Comparison of ENCODE assay signal across 1 cellular context in genomic region chr5:10317825-10318682, GRCh38.
TF ChIP-seq lines count a peak whose summit lies in the region.

No MANE protein-coding gene starts in this region.

TF ChIP-seq in K562, 482 proteins besides CTCF, POLR2A, EP300 and RAD21 (continued from another document and continues in another):
- peak; percentile 99 for TF ChIP-seq HMBOX1 (IDR thresholded peaks at IDR 0.05)
- no peak for TF ChIP-seq PPARD (CRISPR knock-in tag; IDR thresholded peaks at IDR 0.05)
- peak; percentile 78 for TF ChIP-seq ETV5 (CRISPR knock-in tag; IDR thresholded peaks at IDR 0.05; ENCODE audit: low read depth)
- no peak for TF ChIP-seq MTA2 (IDR thresholded peaks at IDR 0.05; ENCODE audit: low read depth)
- no peak for TF ChIP-seq POLR2G (IDR thresholded peaks at IDR 0.05; ENCODE audit: low read depth, low read length)
- no peak for TF ChIP-seq NR4A1 (CRISPR knock-in tag; IDR thresholded peaks at IDR 0.05)
- TF ChIP-seq NR4A1 (tag; IDR thresholded peaks at IDR 0.05), result peak; percentile 90
- TF ChIP-seq PTTG1 (tag; IDR thresholded peaks at IDR 0.05; ENCODE audit: low read depth), result peak; percentile 60; the same call in 1 of the 2 replicates
- no peak for TF ChIP-seq HDGF (IDR thresholded peaks at IDR 0.05)
- TF ChIP-seq ATF1 (CRISPR knock-in tag; IDR thresholded peaks at IDR 0.05), result no peak
- no peak for TF ChIP-seq ATF1 (tag; IDR thresholded peaks at IDR 0.05)
- TF ChIP-seq KDM1A (IDR thresholded peaks at IDR 0.05), result peak; percentile 81 to 85
- no peak for TF ChIP-seq CC2D1A (IDR thresholded peaks at IDR 0.05)
- TF ChIP-seq COPS2 (conservative IDR thresholded peaks at IDR 0.05), result no peak
- TF ChIP-seq C11orf30 (IDR thresholded peaks at IDR 0.05; ENCODE audit: low read depth), result peak; percentile 28; the same call in 1 of the 2 replicates
- peak; percentile 67; the same call in 1 of the 2 replicates for TF ChIP-seq IRF9 (tag; IDR thresholded peaks at IDR 0.05)
- peak; percentile 45 for TF ChIP-seq BRD9 (IDR thresholded peaks at IDR 0.05; ENCODE audit: low read depth, partially characterized antibody)
- TF ChIP-seq GATAD2A (IDR thresholded peaks at IDR 0.05), result no peak
- TF ChIP-seq KLF6 (CRISPR knock-in tag; IDR thresholded peaks at IDR 0.05; ENCODE audit: borderline replicate concordance), result no peak
- no peak for TF ChIP-seq MITF (IDR thresholded peaks at IDR 0.05)
- TF ChIP-seq GATAD2B (IDR thresholded peaks at IDR 0.05; ENCODE audit: borderline replicate concordance), result no peak
- TF ChIP-seq NR2F6 (CRISPR knock-in tag; IDR thresholded peaks at IDR 0.05), result no peak
- no peak for TF ChIP-seq ZZZ3 (IDR thresholded peaks at IDR 0.05)
- TF ChIP-seq ZBTB34 (CRISPR knock-in tag; IDR thresholded peaks at IDR 0.05), result peak; percentile 66; the same call in 1 of the 2 replicates
- TF ChIP-seq EZH2 (IDR thresholded peaks at IDR 0.05; ENCODE audit: borderline replicate concordance, low read depth, low read length), result no peak
- TF ChIP-seq PHF8 (IDR thresholded peaks at IDR 0.05; ENCODE audit: borderline replicate concordance, low read length), result no peak
- TF ChIP-seq RCOR1 (IDR thresholded peaks at IDR 0.05; ENCODE audit: borderline replicate concordance in 1 of 2, low read depth in 2 of 2, low read length in 2 of 2), result peak in 1 of 2 experiments; percentile 20; a peak in 1 of 4 replicates
- TF ChIP-seq SMAD4 (CRISPR knock-in tag; conservative IDR thresholded peaks at IDR 0.05), result peak; percentile 64; the same call in 1 of the 2 replicates
- TF ChIP-seq ELF2 (CRISPR knock-in tag; IDR thresholded peaks at IDR 0.05), result no peak
- TF ChIP-seq PREB (CRISPR knock-in tag; IDR thresholded peaks at IDR 0.05), result no peak
- no peak for TF ChIP-seq HDAC8 (tag; IDR thresholded peaks at IDR 0.05)
- no peak for TF ChIP-seq SNIP1 (IDR thresholded peaks at IDR 0.05; ENCODE audit: low read depth)
- TF ChIP-seq JUN (IDR thresholded peaks at IDR 0.05; ENCODE audit: borderline replicate concordance, low read depth, low read length), result peak; percentile 66
- TF ChIP-seq JUN (CRISPR knock-in tag; IDR thresholded peaks at IDR 0.05; ENCODE audit: borderline replicate concordance), result no peak
- TF ChIP-seq MGA (IDR thresholded peaks at IDR 0.05), result peak; percentile 95
- TF ChIP-seq DACH1 (IDR thresholded peaks at IDR 0.05; ENCODE audit: partially characterized antibody), result peak; percentile 77
- no peak for TF ChIP-seq E2F8 (IDR thresholded peaks at IDR 0.05; ENCODE audit: low read depth, partially characterized antibody)
- TF ChIP-seq CHD4 (IDR thresholded peaks at IDR 0.05; ENCODE audit: insufficient read depth, insufficient replicate concordance, low read depth, low read length, poor library complexity, severe bottlenecking), result no peak
- TF ChIP-seq MECOM (CRISPR knock-in tag; IDR thresholded peaks at IDR 0.05), result peak; percentile 35; the same call in 1 of the 2 replicates
- no peak for TF ChIP-seq KHSRP (IDR thresholded peaks at IDR 0.05)
- peak; percentile 61 for TF ChIP-seq ETV1 (tag; conservative IDR thresholded peaks at IDR 0.05; ENCODE audit: low read depth)
- no peak for TF ChIP-seq SREBF2 (CRISPR knock-in tag; IDR thresholded peaks at IDR 0.05)
- TF ChIP-seq KDM4B (IDR thresholded peaks at IDR 0.05; ENCODE audit: borderline replicate concordance in 2 of 2, low read depth in 1 of 2), result no peak
- TF ChIP-seq NFATC3 (IDR thresholded peaks at IDR 0.05), result no peak
- no peak for TF ChIP-seq RHOXF2B (CRISPR knock-in tag; conservative IDR thresholded peaks at IDR 0.05)
- TF ChIP-seq ATF7 (IDR thresholded peaks at IDR 0.05), result peak; percentile 38; the same call in 1 of the 2 replicates
- 0 out of 2 replicates have a peak, but pooled peaks have one; percentile 30 for TF ChIP-seq EHMT2 (IDR thresholded peaks at IDR 0.05)
- no peak for TF ChIP-seq BHLHE40 (IDR thresholded peaks at IDR 0.05; ENCODE audit: low read length)
